8 cellular contexts compared by ENCODE assay signal in genomic region chr15:90529008-90529368, GRCh38. TPM values are rescaled to one million over a fixed set of nuclear protein-coding genes. Genes with fewer than 3 reads are reported as not detected.
DNase-seq lines count a peak whose midpoint lies in the region; TF ChIP-seq lines count a peak whose summit lies in the region.

No MANE protein-coding gene starts in this region.

- H3K27ac ChIP-seq in 22Rv1 (peak overlapping the region; percentile 67), HEK293 (ENCODE audit: extremely low read depth, low read depth, low read length) (peak overlapping the region; percentile 96), breast epithelium (peak overlapping the region; percentile 91 to 99), mucosa of rectum (ENCODE audit: low read depth in 2 of 2, low read length in 2 of 2) (peak overlapping the region; percentile 71 to 77)

- no peak for TF ChIP-seq POLR2A in breast epithelium (IDR thresholded peaks at IDR 0.05)

- H3K27me3 ChIP-seq in breast epithelium (no peaks in the 10 kb centered on the region), mucosa of rectum (ENCODE audit: control insufficient read depth in 2 of 2, insufficient read depth in 2 of 2, low read length in 2 of 2) (no peaks in the 10 kb centered on the region)

- in situ Hi-C loops in KBM-7 (cut with MboI; ENCODE audit: low pct_unique_long_range_greater_than_20kb, low sequenced_read_pairs), result no loop called here

- CTCF ChIA-PET in HEK293 (lab: Yijun Ruan, JAX), result interaction anchor here (0.7 to 0.8 kb wide), 4 partner anchors 14 to 227 kb away, joined by 3 to 4 read pairs (median 4); no protein-coding TSS in a partner anchor

- H3K9ac ChIP-seq in mucosa of rectum (ENCODE audit: low read depth in 1 of 2, low read length in 2 of 2), result peak overlapping the region; percentile 77 to 84

- H3K4me3 ChIP-seq in HEK293 (ENCODE audit: low read depth, low read length) (peak overlapping the region; percentile 81), breast epithelium (peak overlapping the region; percentile 68 to 99 (median 82)), mucosa of rectum (ENCODE audit: low read length in 2 of 2) (peak overlapping the region; percentile 72 to 79)

- TF ChIP-seq CTCF in 22Rv1 (IDR thresholded peaks at IDR 0.05) (no peak), HEK293 (tag by site-specific recombination; IDR thresholded peaks at IDR 0.05) (no peak), breast epithelium (IDR thresholded peaks at IDR 0.05) (no peak)

- POLR2A ChIA-PET in HEK293 (lab: Yijun Ruan, JAX), result interaction anchor here (0.5 to 1.0 kb wide), 5 partner anchors 8 to 508 kb away, joined by 3 to 6 read pairs (median 4); no protein-coding TSS in a partner anchor

- intact Hi-C loops in breast epithelium (cut with DNase I; ENCODE audit: low total_unique reads), result no loop called here

- no peaks in the 10 kb centered on the region for H3K9me3 ChIP-seq in HEK293 (ENCODE audit: control insufficient read depth, insufficient read depth, low read depth, low read length)
- no peaks in the 10 kb centered on the region for H3K9me3 ChIP-seq in breast epithelium
- no peaks in the 10 kb centered on the region for H3K9me3 ChIP-seq in mucosa of rectum (ENCODE audit: control insufficient read depth in 2 of 2, low read length in 2 of 2)

- H3K36me3 ChIP-seq in HEK293 (ENCODE audit: control insufficient read depth in 2 of 2, insufficient read depth in 1 of 2, low read length in 2 of 2), result no peaks in the 10 kb centered on the region
- no peaks in the 10 kb centered on the region for H3K36me3 ChIP-seq in breast epithelium
- no peaks in the 10 kb centered on the region for H3K36me3 ChIP-seq in mucosa of rectum (ENCODE audit: control insufficient read depth in 2 of 2, insufficient read depth in 2 of 2, low read length in 2 of 2)

- DNase-seq in breast epithelium (ENCODE audit: low spot score in 2 of 2) (no peak), amniotic stem cell (lab: John Stamatoyannopoulos, UW) (no peak), GM19240 (ENCODE audit: insufficient read length, low spot score) (no peak), KBM-7 (no peak), SKM-1 treated with dmso at 0.1 percent for 144 hours (lab: John Stamatoyannopoulos, UW; ENCODE audit: unreplicated experiment) (no peak)

- H3K4me1 ChIP-seq in HEK293 (ENCODE audit: control insufficient read depth, insufficient read depth, low read length) (peaks cover 9% of the 10 kb centered on the region), breast epithelium (no peaks in the 10 kb centered on the region), mucosa of rectum (ENCODE audit: control insufficient read depth in 2 of 2, insufficient read depth in 2 of 2, low read length in 2 of 2) (peaks cover 9 to 11% of the 10 kb centered on the region in 2 donors)

TF ChIP-seq in HEK293, 187 proteins besides CTCF, POLR2A, EP300 and RAD21:
- TF ChIP-seq INSM2 (tag by site-specific recombination; IDR thresholded peaks at IDR 0.05) (no peak), ZNF221 (tag by site-specific recombination; IDR thresholded peaks at IDR 0.05; ENCODE audit: borderline replicate concordance) (no peak), ZIC2 (tag by site-specific recombination; IDR thresholded peaks at IDR 0.05) (peak; percentile 38), ZNF560 (tag by site-specific recombination; IDR thresholded peaks at IDR 0.05; ENCODE audit: borderline replicate concordance) (no peak), ZNF155 (tag by site-specific recombination; IDR thresholded peaks at IDR 0.05) (no peak), PATZ1 (tag by site-specific recombination; IDR thresholded peaks at IDR 0.05) (no peak), KLF1 (tag by site-specific recombination; IDR thresholded peaks at IDR 0.05) (peak; percentile 50), ZNF132 (tag by site-specific recombination; IDR thresholded peaks at IDR 0.05; ENCODE audit: borderline replicate concordance) (no peak), MEIS1 (CRISPR knock-in tag; IDR thresholded peaks at IDR 0.05; ENCODE audit: borderline replicate concordance) (no peak), GLIS1 (tag by site-specific recombination; IDR thresholded peaks at IDR 0.05) (no peak), ZBTB20 (tag by site-specific recombination; IDR thresholded peaks at IDR 0.05) (no peak), ZNF571 (tag by site-specific recombination; IDR thresholded peaks at IDR 0.05) (no peak), ZFP3 (tag by site-specific recombination; IDR thresholded peaks at IDR 0.05; ENCODE audit: low read depth) (no peak), ZSCAN4 (tag by site-specific recombination; IDR thresholded peaks at IDR 0.05) (no peak), ZBTB6 (tag by site-specific recombination; IDR thresholded peaks at IDR 0.05) (peak; percentile 54; the same call in 1 of the 2 replicates), ZNF350 (tag by site-specific recombination; IDR thresholded peaks at IDR 0.05) (no peak), ZNF394 (tag by site-specific recombination; IDR thresholded peaks at IDR 0.05; ENCODE audit: borderline replicate concordance) (no peak), ZFP41 (tag by site-specific recombination; IDR thresholded peaks at IDR 0.05; ENCODE audit: borderline replicate concordance) (no peak)

RNA-seq across cellular contexts. Expression of gene CRTC3, which starts 0.7 kb away (rescaled TPM):
- 10 to 100 TPM; 29.4 to 40.6 (median 36.2) TPM for total RNA-seq in breast epithelium
